ENCODE assay signal across 8 cellular contexts in genomic region chr11:62543680-62544444, GRCh38. TPM values are rescaled to one million over a fixed set of nuclear protein-coding genes. Genes with fewer than 3 reads are reported as not detected.
DNase-seq lines count a peak whose midpoint lies in the region; ATAC-seq and TF ChIP-seq lines count a peak whose summit lies in the region.

No MANE protein-coding gene starts in this region.

- H3K27ac ChIP-seq in heart right ventricle (peak overlapping the region; percentile 98 to 100 (median 100)), mammary epithelial cell (ENCODE audit: insufficient read depth, low read depth, low read length) (peak overlapping the region; percentile 86), mesendoderm (ENCODE audit: low read depth, low read length) (peak overlapping the region; percentile 17), aorta (ENCODE audit: low read depth in 1 of 2, low read length in 2 of 2) (peak overlapping the region; percentile 7 to 15)

- peaks cover 46 to 82% (median 74%) of the 10 kb centered on the region in 9 donors for H3K4me1 ChIP-seq in heart right ventricle
- peaks cover 59% of the 10 kb centered on the region for H3K4me1 ChIP-seq in mammary epithelial cell (ENCODE audit: insufficient read depth, low read length)
- peaks cover 10% of the 10 kb centered on the region for H3K4me1 ChIP-seq in mesendoderm (ENCODE audit: control insufficient read depth, low read depth, low read length)
- H3K4me1 ChIP-seq in aorta (ENCODE audit: control insufficient read depth in 1 of 2, insufficient read depth in 2 of 2, low read length in 2 of 2): peaks cover 0 to 4% of the 10 kb centered on the region in 2 donors

- in situ Hi-C loops in mammary epithelial cell (cut with MboI; ENCODE audit: low sequenced_read_pairs in 2 of 2): no loop called here

- peaks cover 23% of the 10 kb centered on the region for H3K79me1 ChIP-seq in mesendoderm (ENCODE audit: low read length)

- H2BK15ac ChIP-seq in mesendoderm (replicated peaks; ENCODE audit: low read depth): no peak overlapping the region

- CTCF ChIA-PET in mammary epithelial cell (lab: Charles Lee; ENCODE audit: low non-redundant PET): interaction anchor here (0.7 to 3.1 kb wide), 5 partner anchors 10 to 208 kb away, joined by 3 to 42 read pairs (median 11); no protein-coding TSS in a partner anchor

- H4K5ac ChIP-seq in mesendoderm (ENCODE audit: low read length): no peak overlapping the region

- H3K9me3 ChIP-seq in heart right ventricle (no peaks in the 10 kb centered on the region), mammary epithelial cell (replicated peaks; ENCODE audit: insufficient read depth, low read length) (no peaks in the 10 kb centered on the region), aorta (ENCODE audit: control insufficient read depth, low read length) (no peaks in the 10 kb centered on the region)

- peak overlapping the region; percentile 59 for H2AK5ac ChIP-seq in mesendoderm (ENCODE audit: low read length)

- H3K4ac ChIP-seq in mesendoderm (ENCODE audit: low read depth, low read length): no peak overlapping the region

- H2BK120ac ChIP-seq in mesendoderm (ENCODE audit: low read depth, low read length): no peak overlapping the region

- H3K79me2 ChIP-seq in mammary epithelial cell (ENCODE audit: insufficient read depth, low read length) (peaks cover 87% of the 10 kb centered on the region), mesendoderm (ENCODE audit: control insufficient read depth, insufficient read depth, low read length) (peaks cover 51% of the 10 kb centered on the region)

- TSS peak; percentile 38 for BruUV-seq in mammary epithelial cell (replicated peaks; lab: Mats Ljungman, UMichigan)

- peak overlapping the region; percentile 72 to 100 (median 99) for H3K4me3 ChIP-seq in heart right ventricle
- peak overlapping the region; percentile 82 to 99 (median 91) for H3K4me3 ChIP-seq in mammary epithelial cell (replicated peaks in 1 of 3; ENCODE audit: insufficient read depth in 1 of 3, low read depth in 2 of 3, low read length in 3 of 3)
- peak overlapping the region; percentile 74 for H3K4me3 ChIP-seq in mesendoderm (ENCODE audit: low read length)
- H3K4me3 ChIP-seq in aorta (ENCODE audit: low read length in 2 of 2): peak overlapping the region; percentile 86 to 98

- WGBS in heart right ventricle, 2 donors: 6 to 9% methylated on average over 22 of the region's 22 CpGs
- 0% methylated on average over 5 of the region's 22 CpGs for WGBS in mammary epithelial cell (ENCODE audit: low coverage, missing lambda C conversion rate)
- no CpG with 5 or more reads among the region's 22 CpGs for WGBS in mesendoderm (ENCODE audit: extremely low coverage, insufficient coverage, low lambda C conversion rate)
- WGBS in aorta, 2 donors: 3 to 4% methylated on average over 22 of the region's 22 CpGs

- no peak overlapping the region for H3K23ac ChIP-seq in mesendoderm (ENCODE audit: low read length)

- DNase-seq in heart right ventricle (no peak), left cardiac atrium (no peak), mammary epithelial cell (no peak), mesendoderm (no peak), aorta (peak; percentile 65 to 81), NCI-H1092 (lab: John Stamatoyannopoulos, UW) (no peak), NCI-H69 (lab: John Stamatoyannopoulos, UW) (no peak), anterior cingulate cortex (lab: John Stamatoyannopoulos, UW) (no peak)

- H2BK5ac ChIP-seq in mesendoderm (ENCODE audit: low read length): no peak overlapping the region

- H2AFZ ChIP-seq in mammary epithelial cell (ENCODE audit: low read depth, low read length): no peak overlapping the region

- H3K4me2 ChIP-seq in mammary epithelial cell (ENCODE audit: insufficient read depth, low read depth, low read length) (peak overlapping the region; percentile 96), mesendoderm (ENCODE audit: low read length) (peak overlapping the region; percentile 94)

- H3K18ac ChIP-seq in mesendoderm (ENCODE audit: low read length): peak overlapping the region; percentile 9

- H3K56ac ChIP-seq in mesendoderm (ENCODE audit: low read length): peak overlapping the region; percentile 99

- TF ChIP-seq CTCF in heart right ventricle (IDR thresholded peaks at IDR 0.05) (no peak), mammary epithelial cell (conservative IDR thresholded peaks at IDR 0.05 in 1 of 2, IDR thresholded peaks at IDR 0.05 in 1 of 2; ENCODE audit: extremely low read depth in 1 of 2, insufficient read depth in 1 of 2, low read depth in 1 of 2, low read length in 2 of 2) (no peak)

- no peak overlapping the region for H4K8ac ChIP-seq in mesendoderm (ENCODE audit: low read depth, low read length)

- H3K27me3 ChIP-seq in heart right ventricle (peaks cover 0 to 6% (median 0%) of the 10 kb centered on the region in 7 donors), mammary epithelial cell (ENCODE audit: insufficient read depth, low read length) (no peaks in the 10 kb centered on the region), mesendoderm (ENCODE audit: insufficient read depth, low read length, poor library complexity) (no peaks in the 10 kb centered on the region), aorta (ENCODE audit: control insufficient read depth in 1 of 2, insufficient read depth in 2 of 2, low read length in 1 of 2) (no peaks in the 10 kb centered on the region)

- peaks cover 0 to 8% (median 0%) of the 10 kb centered on the region in 9 donors for H3K36me3 ChIP-seq in heart right ventricle
- no peaks in the 10 kb centered on the region for H3K36me3 ChIP-seq in mammary epithelial cell (ENCODE audit: insufficient read depth, low read length)
- H3K36me3 ChIP-seq in mesendoderm (ENCODE audit: control insufficient read depth, insufficient read depth, low read length): no peaks in the 10 kb centered on the region
- H3K36me3 ChIP-seq in aorta (ENCODE audit: control insufficient read depth in 1 of 2, insufficient read depth in 2 of 2, low read length in 1 of 2): no peaks in the 10 kb centered on the region

- dilution Hi-C loops in mammary epithelial cell (cut with HindIII; ENCODE audit: low sequenced_read_pairs): loop anchor here (5.0 kb wide), 1 partner anchor 47 kb away; no protein-coding TSS in a partner anchor

- peak overlapping the region; percentile 87 for H3K9ac ChIP-seq in mammary epithelial cell (ENCODE audit: insufficient read depth, low read length)
- H3K9ac ChIP-seq in mesendoderm (ENCODE audit: low read length): peak overlapping the region; percentile 94

- ATAC-seq in heart right ventricle (no peak), left cardiac atrium (no peak), aorta (ENCODE audit: low FRiP score) (no peak)

- intact Hi-C loops in heart right ventricle (cut with DNase I) (loop anchor here (1.0 to 10.0 kb wide), 14 partner anchors 13 to 149 kb away; no protein-coding TSS in a partner anchor), left cardiac atrium (cut with DNase I) (loop anchor here (5.0 to 10.0 kb wide), 4 partner anchors 37 to 149 kb away; no protein-coding TSS in a partner anchor), mammary epithelial cell (cut with micrococcal nuclease) (loop anchor here (1.0 to 2.0 kb wide), 2 partner anchors 16 to 297 kb away; no protein-coding TSS in a partner anchor), aorta (cut with DNase I) (loop anchor here (2.0 to 5.0 kb wide), 4 partner anchors 17 to 149 kb away; no protein-coding TSS in a partner anchor)

- H4K20me1 ChIP-seq in mammary epithelial cell (ENCODE audit: insufficient read depth, low read length): peaks cover 30% of the 10 kb centered on the region

RNA-seq across cellular contexts. Expression of gene AHNAK, which starts 2.7 kb away (rescaled TPM):
- total RNA-seq in heart right ventricle (100 to 1,000 TPM; 259 to 447 (median 386) TPM), left cardiac atrium (100 to 1,000 TPM; 329 to 404 TPM), mammary epithelial cell (100 to 1,000 TPM; 494 to 702 TPM), aorta (1,000 to 10,000 TPM; 1,149 to 1,263 TPM)
- polyA plus RNA-seq in heart right ventricle (100 to 1,000 TPM; 101 to 113 TPM), mammary epithelial cell (130 TPM), aorta (100 to 1,000 TPM; 146 to 237 TPM)
- polyA minus RNA-seq in mammary epithelial cell: 1,418 TPM
- 4.2 TPM for polyA plus RNA-seq in mesendoderm (2013, experiment 1 of 2)
- 3.9 TPM for polyA plus RNA-seq in mesendoderm (2013, experiment 2 of 2)

RNA-seq across cellular contexts. Expression of gene EEF1G, which starts 29.8 kb away (rescaled TPM):
- total RNA-seq in heart right ventricle (1,000 to 10,000 TPM in 5 of 10 donors, 100 to 1,000 TPM in 5; 784 to 1,131 (median 1,002) TPM), left cardiac atrium (100 to 1,000 TPM; 833 to 894 TPM), mammary epithelial cell (1,000 to 10,000 TPM; 1,183 to 1,218 TPM), aorta (100 to 1,000 TPM; 787 to 987 TPM)
- polyA plus RNA-seq in heart right ventricle (1,000 to 10,000 TPM in 1 of 2 donors, 100 to 1,000 TPM in 1; 555 to 1,173 TPM), mammary epithelial cell (1,634 TPM), aorta (1,000 to 10,000 TPM; 1,251 to 1,857 TPM)
- 1,987 TPM for polyA minus RNA-seq in mammary epithelial cell
- 1,142 TPM for polyA plus RNA-seq in mesendoderm (2013, experiment 1 of 2)
- 1,164 TPM for polyA plus RNA-seq in mesendoderm (2013, experiment 2 of 2)

RNA-seq across cellular contexts. Expression of gene TUT1, which starts 47.5 kb away (rescaled TPM):
- total RNA-seq in heart right ventricle: 10 to 100 TPM in 8 of 10 donors, 1 to 10 TPM in 2; 8.2 to 17.9 (median 12.3) TPM
- 10 to 100 TPM in 1 of 2 donors, 1 to 10 TPM in 1; 9.3 to 19.2 TPM for polyA plus RNA-seq in heart right ventricle
- total RNA-seq in left cardiac atrium: 10 to 100 TPM in 1 of 2 donors, 1 to 10 TPM in 1; 9.6 to 11.5 TPM
- total RNA-seq in mammary epithelial cell: 10 to 100 TPM in 1 of 2 donors, 1 to 10 TPM in 1; 7.8 to 18.5 TPM
- 12.2 TPM for polyA plus RNA-seq in mammary epithelial cell
- 11.7 TPM for polyA minus RNA-seq in mammary epithelial cell
- 12.7 TPM for polyA plus RNA-seq in mesendoderm (2013, experiment 1 of 2)
- 13.0 TPM for polyA plus RNA-seq in mesendoderm (2013, experiment 2 of 2)
- 10 to 100 TPM; 14.8 to 14.9 TPM for total RNA-seq in aorta
- polyA plus RNA-seq in aorta: 10 to 100 TPM in 1 of 2 donors, 1 to 10 TPM in 1; 1.6 to 10.8 TPM

RNA-seq across cellular contexts. Expression of gene MTA2, which starts 57.8 kb away (rescaled TPM):
- total RNA-seq in heart right ventricle: 10 to 100 TPM; 25.0 to 45.3 (median 29.8) TPM
- 10 to 100 TPM; 22.1 to 35.3 TPM for polyA plus RNA-seq in heart right ventricle
- 10 to 100 TPM; 38.1 to 60.6 TPM for total RNA-seq in left cardiac atrium
- 100 to 1,000 TPM; 157 to 169 TPM for total RNA-seq in mammary epithelial cell
- polyA plus RNA-seq in mammary epithelial cell: 39.3 TPM
- 227 TPM for polyA minus RNA-seq in mammary epithelial cell
- 75.0 TPM for polyA plus RNA-seq in mesendoderm (2013, experiment 1 of 2)
- polyA plus RNA-seq in mesendoderm (2013, experiment 2 of 2): 74.7 TPM
- total RNA-seq in aorta: 10 to 100 TPM; 80.1 to 87.9 TPM
- polyA plus RNA-seq in aorta: 10 to 100 TPM; 13.5 to 40.3 TPM

Comparison
In these comparisons a context has a peak if more than half of its experiments do, and no peak if none do; other contexts are left out.
1. DNase-seq: peak in aorta (2 of 2); none in heart right ventricle (0 of 2), left cardiac atrium (single experiment), mammary epithelial cell (single experiment), mesendoderm (single experiment), NCI-H1092 (single experiment), NCI-H69 (single experiment) and anterior cingulate cortex (0 of 58).
2. H3K27ac ChIP-seq: peak in every context shown above with its lines; median percentile 100 in heart right ventricle; 86 in mammary epithelial cell; 17 in mesendoderm; 11 in aorta.
3. Peak in every context shown above with its lines, with median percentiles within 50 percentile points of each other: H3K4me3 ChIP-seq.